ENCODE assay signal across 14 cellular contexts in genomic region chr5:151456321-151456940, GRCh38. TPM values are rescaled to one million over a fixed set of nuclear protein-coding genes. Genes with fewer than 3 reads are reported as not detected.
DNase-seq lines count a peak whose midpoint lies in the region; TF ChIP-seq lines count a peak whose summit lies in the region.
"Had no signal": no experiment of that assay in that cellular context is flagged by ENCODE, and none has a peak within 500 bp of the region (broad histone marks: within the 10 kb centered on the region; RNA-seq: fewer than 3 reads in every experiment).

No MANE protein-coding gene starts in this region.

- no peak overlapping the region for H3K4me3 Mint-ChIP-seq in activated CD4-positive, alpha-beta memory T cell treated with anti-CD3 and anti-CD28 coated beads, Interleukin-2, amount 10 ng/mL, durations not matched to agents 7 days and 5 days

- H3K27me3 Mint-ChIP-seq in activated CD4-positive, alpha-beta memory T cell treated with anti-CD3 and anti-CD28 coated beads, Interleukin-2, amount 10 ng/mL, durations not matched to agents 7 days and 5 days = no peaks in the 10 kb centered on the region

- no peaks in the 10 kb centered on the region for H3K79me1 ChIP-seq in trophoblast cell (ENCODE audit: low read length)

- H4K12ac ChIP-seq in trophoblast cell (ENCODE audit: low read depth, low read length) = no peak overlapping the region

- H3K9me3 Mint-ChIP-seq in activated CD4-positive, alpha-beta memory T cell treated with anti-CD3 and anti-CD28 coated beads, Interleukin-2, amount 10 ng/mL, durations not matched to agents 7 days and 5 days = no peaks in the 10 kb centered on the region

- CTCF ChIA-PET in activated CD4-positive, alpha-beta memory T cell treated with anti-CD3 and anti-CD28 coated beads, Interleukin-2, amount 10 ng/mL, durations not matched to agents 7 days and 5 days (lab: Charles Lee) = interaction anchor here (1.0 to 1.5 kb wide), 2 partner anchors 19 to 196 kb away, joined by 3 read pairs; no protein-coding TSS in a partner anchor

- TF ChIP-seq CTCF in adrenal gland (IDR thresholded peaks at IDR 0.05) = no peak

- H2BK120ac ChIP-seq in trophoblast cell (ENCODE audit: insufficient read depth, low read length, poor library complexity) = no peak overlapping the region

- no peaks in the 10 kb centered on the region for H3K79me2 ChIP-seq in trophoblast cell (ENCODE audit: control insufficient read depth, insufficient read depth, low read length, poor library complexity)

- no peak overlapping the region for H3K27ac ChIP-seq in adrenal gland
- no peak overlapping the region for H3K27ac ChIP-seq in trophoblast cell (ENCODE audit: low read depth, low read length)
- H3K27ac ChIP-seq: BLaER1 had no signal

- POLR2A ChIA-PET in activated CD4-positive, alpha-beta memory T cell treated with anti-CD3 and anti-CD28 coated beads, Interleukin-2, amount 10 ng/mL, durations not matched to agents 7 days and 5 days (lab: Charles Lee) = no interaction called here

- peaks cover 9% of the 10 kb centered on the region for H3K4me1 Mint-ChIP-seq in activated CD4-positive, alpha-beta memory T cell treated with anti-CD3 and anti-CD28 coated beads, Interleukin-2, amount 10 ng/mL, durations not matched to agents 7 days and 5 days

- no peak overlapping the region for H3K23ac ChIP-seq in trophoblast cell (ENCODE audit: low read length)

- no peaks in the 10 kb centered on the region for H3K9me3 ChIP-seq in adrenal gland (replicated peaks in 1 of 3)
- no peaks in the 10 kb centered on the region for H3K9me3 ChIP-seq in trophoblast cell (ENCODE audit: insufficient read depth, low read depth, low read length)
- H3K9me3 ChIP-seq: BLaER1 had no signal

- peak overlapping the region; percentile 56 for H3K18ac ChIP-seq in trophoblast cell (ENCODE audit: low read length)

- TF ChIP-seq POLR2A in adrenal gland (IDR thresholded peaks at IDR 0.05) = no peak

- DNase-seq in DMS79 (lab: John Stamatoyannopoulos, UW) (peak; percentile 82), adrenal gland (peak in 4 of 7 donors; percentile 29 to 35 (median 30)), trophoblast cell (peak; percentile 75 to 89), inferior parietal cortex (ENCODE audit: extremely low spot score) (no peak), NCI-H2196 treated with DMSO at 0.1 percent for 48 hours (lab: John Stamatoyannopoulos, UW; ENCODE audit: unreplicated experiment) (no peak)
- DNase-seq in activated CD4-positive, alpha-beta memory T cell treated with anti-CD3 and anti-CD28 coated beads, Interleukin-2, amount 10 ng/mL, durations not matched to agents 7 days and 5 days = no peak
- DNase-seq: MV-4-11, NCI-H146, NCI-H2171 treated with DMSO at 0.1 percent for 48 hours, NCI-H510A, SHP77 treated with DMSO at 0.1 percent for 48 hours had no signal

- no peak overlapping the region for H3K14ac ChIP-seq in trophoblast cell (ENCODE audit: low read length)

- H3K27me3 ChIP-seq in adrenal gland (no peaks in the 10 kb centered on the region), trophoblast cell (ENCODE audit: insufficient read depth, low read length) (no peaks in the 10 kb centered on the region)
- H3K27me3 ChIP-seq: BLaER1 had no signal

- H2AFZ ChIP-seq in trophoblast cell (ENCODE audit: insufficient read depth, low read length, poor library complexity) = no peak overlapping the region

- H3K4me3 ChIP-seq in adrenal gland (no peak overlapping the region), trophoblast cell (ENCODE audit: low read depth, low read length) (no peak overlapping the region)
- H3K4me3 ChIP-seq: BLaER1, GM12878 had no signal

- H3K4ac ChIP-seq in trophoblast cell (ENCODE audit: low read depth, low read length) = no peak overlapping the region

- H4K8ac ChIP-seq in trophoblast cell (ENCODE audit: low read depth, low read length) = no peak overlapping the region

- no peak overlapping the region for H2BK5ac ChIP-seq in trophoblast cell (ENCODE audit: low read depth, low read length, poor library complexity)

- no peak for TF ChIP-seq EP300 in Ishikawa (IDR thresholded peaks at IDR 0.05; ENCODE audit: borderline replicate concordance)

- H3K9ac ChIP-seq in trophoblast cell (ENCODE audit: low read length) = no peak overlapping the region
- H3K9ac ChIP-seq: BLaER1 had no signal

- H2BK12ac ChIP-seq in trophoblast cell (ENCODE audit: low read length) = peak overlapping the region; percentile 17

- no peak overlapping the region for H3K4me2 ChIP-seq in trophoblast cell (ENCODE audit: low read length)
- H3K4me2 ChIP-seq: BLaER1 had no signal

- H3K36me3 ChIP-seq in adrenal gland (replicated peaks in 1 of 2) = no peaks in the 10 kb centered on the region
- no peaks in the 10 kb centered on the region for H3K36me3 ChIP-seq in trophoblast cell (ENCODE audit: control insufficient read depth in 1 of 2, insufficient read depth in 2 of 2, low read length in 2 of 2)
- H3K36me3 ChIP-seq: BLaER1 had no signal

- intact Hi-C loops in adrenal gland (cut with DNase I) = no loop called here

- H3K4me1 ChIP-seq in adrenal gland (replicated peaks in 1 of 2) (peaks cover 0 to 20% of the 10 kb centered on the region in 2 donors), trophoblast cell (ENCODE audit: control insufficient read depth in 1 of 2, insufficient read depth in 2 of 2, low read length in 2 of 2) (peaks cover 9 to 13% of the 10 kb centered on the region in 2 experiments)
- H3K4me1 ChIP-seq: BLaER1 had no signal

- 59 to 78% (median 73%) methylated on average over 10 of the region's 10 CpGs for WGBS in adrenal gland, 4 donors
- WGBS in trophoblast cell (ENCODE audit: extremely low coverage, insufficient coverage, insufficient read length) = no CpG with 5 or more reads among the region's 10 CpGs

- TF ChIP-seq RAD21 in Ishikawa (IDR thresholded peaks at IDR 0.05; ENCODE audit: low read depth) = no peak

- no peak overlapping the region for H2AK5ac ChIP-seq in trophoblast cell (ENCODE audit: low read length)

- no peak overlapping the region for H4K91ac ChIP-seq in trophoblast cell (ENCODE audit: low read depth, low read length)

- no peak overlapping the region for H3K27ac Mint-ChIP-seq in activated CD4-positive, alpha-beta memory T cell treated with anti-CD3 and anti-CD28 coated beads, Interleukin-2, amount 10 ng/mL, durations not matched to agents 7 days and 5 days

- H3K36me3 Mint-ChIP-seq in activated CD4-positive, alpha-beta memory T cell treated with anti-CD3 and anti-CD28 coated beads, Interleukin-2, amount 10 ng/mL, durations not matched to agents 7 days and 5 days (ENCODE audit: low read depth) = no peaks in the 10 kb centered on the region

TF ChIP-seq in Ishikawa, 13 proteins besides CTCF, POLR2A, EP300 and RAD21:
- TF ChIP-seq EGR1 (IDR thresholded peaks at IDR 0.05) = no peak
- TF ChIP-seq, protein P1, sequence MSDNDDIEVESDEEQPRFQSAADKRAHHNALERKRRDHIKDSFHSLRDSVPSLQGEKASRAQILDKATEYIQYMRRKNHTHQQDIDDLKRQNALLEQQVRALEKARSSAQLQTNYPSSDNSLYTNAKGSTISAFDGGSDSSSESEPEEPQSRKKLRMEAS (IDR thresholded peaks at IDR 0.05) = no peak
- no peak for TF ChIP-seq YY1 (IDR thresholded peaks at IDR 0.05; ENCODE audit: low read depth)
- peak; percentile 55 for TF ChIP-seq NFIC (IDR thresholded peaks at IDR 0.05)
- no peak for TF ChIP-seq TAF1 (IDR thresholded peaks at IDR 0.05; ENCODE audit: low read depth)
- TF ChIP-seq ZBTB7A (IDR thresholded peaks at IDR 0.05; ENCODE audit: low read depth) = no peak
- TF ChIP-seq FOXM1 (IDR thresholded peaks at IDR 0.05; ENCODE audit: borderline replicate concordance, low read depth) = no peak

RNA-seq across cellular contexts. Expression of gene SLC36A1, which starts 9.0 kb away (rescaled TPM):
- total RNA-seq in adrenal gland = 10 to 100 TPM in 5 of 8 donors, 1 to 10 TPM in 3; 6.9 to 15.4 (median 10.7) TPM
- polyA plus RNA-seq in adrenal gland = 1 to 10 TPM; 3.0 to 8.2 (median 6.4) TPM
- polyA plus RNA-seq in trophoblast cell (2013) = 12.4 and 13.2 TPM in 2 replicates
- 1 to 10 TPM; 5.4 to 6.4 TPM for total RNA-seq in activated CD4-positive, alpha-beta memory T cell treated with anti-CD3 and anti-CD28 coated beads, Interleukin-2, amount 10 ng/mL, durations not matched to agents 7 days and 5 days

Comparison
In these comparisons a context has a peak if more than half of its experiments do, and no peak if none do; other contexts are left out.
1. DNase-seq: peak in DMS79 (single experiment), adrenal gland (4 of 7) and trophoblast cell (2 of 2); none in inferior parietal cortex (single experiment), activated CD4-positive, alpha-beta memory T cell treated with anti-CD3 and anti-CD28 coated beads, Interleukin-2, amount 10 ng/mL, durations not matched to agents 7 days and 5 days (single experiment) and NCI-H2196 treated with DMSO at 0.1 percent for 48 hours (single experiment).